In the genomic region with DNA sequence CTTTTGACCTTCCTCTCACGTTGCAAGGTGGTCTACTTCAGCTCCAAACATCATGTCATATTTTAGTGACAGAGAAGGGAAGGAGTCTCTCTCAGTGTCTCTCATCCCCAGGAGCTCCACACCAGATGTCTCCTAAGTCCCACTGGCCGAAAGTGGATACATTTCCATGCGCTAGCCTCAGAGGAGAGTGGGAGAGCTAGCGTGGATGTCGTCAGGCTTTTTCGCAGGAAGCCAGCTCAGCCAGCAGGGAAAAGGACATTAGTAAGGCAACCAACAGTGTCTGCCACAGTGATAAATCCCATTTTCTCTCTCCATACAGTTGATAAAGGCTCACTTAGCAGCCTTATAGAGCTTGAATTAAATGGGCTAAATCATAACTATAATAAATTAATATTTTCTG, we compare ENCODE assay signal across 12 cellular contexts.
DNase-seq lines count a peak whose midpoint lies in the region; ATAC-seq, FAIRE-seq and TF ChIP-seq lines count a peak whose summit lies in the region.
"Had no signal": no experiment of that assay in that cellular context is flagged by ENCODE, and none has a peak within 500 bp of the region (broad histone marks: within the 10 kb centered on the region; RNA-seq: fewer than 3 reads in every experiment).

No MANE protein-coding gene starts in this region.

- H3K27me3 Mint-ChIP-seq in nephron progenitor cell (ENCODE audit: low read depth, poor library complexity): peaks cover 6% of the 10 kb centered on the region

- peak overlapping the region; percentile 42 for H3K27ac Mint-ChIP-seq in nephron progenitor cell

- no peak for ATAC-seq in GM21723 (IDR thresholded peaks at IDR 0.05; ENCODE audit: unreplicated experiment)
- ATAC-seq: HCT116, K562 had no signal

- H3K4me1 Mint-ChIP-seq in nephron progenitor cell: no peaks in the 10 kb centered on the region

- in situ Hi-C loops in G401 (cut with HindIII; ENCODE audit: low sequenced_read_pairs): no loop called here

- peak; percentile 20 for FAIRE-seq in HTR-8/SVneo (lab: Jason Lieb, UNC)
- FAIRE-seq: K562 had no signal

- H3K36me3 Mint-ChIP-seq in nephron progenitor cell (ENCODE audit: low read depth): peaks cover 35% of the 10 kb centered on the region

- no peak overlapping the region for H3K4me3 Mint-ChIP-seq in nephron progenitor cell

- peaks cover 25% of the 10 kb centered on the region for H3K9me3 Mint-ChIP-seq in nephron progenitor cell

- TF ChIP-seq CTCF in coronary artery (IDR thresholded peaks at IDR 0.05) (no peak), nephron progenitor cell (IDR thresholded peaks at IDR 0.05) (no peak)

- peak; percentile 44 for DNase-seq in G401 (ENCODE audit: low spot score)
- DNase-seq in HTR-8/SVneo (ENCODE audit: insufficient read length, low spot score): no peak
- no peak for DNase-seq in coronary artery (ENCODE audit: low spot score)
- no peak for DNase-seq in nephron progenitor cell
- no peak for DNase-seq in NCI-H1105 treated with DMSO at 0.1 percent for 48 hours (lab: John Stamatoyannopoulos, UW)
- no peak for DNase-seq in NCI-H1092 (lab: John Stamatoyannopoulos, UW)
- no peak for DNase-seq in LoVo (ENCODE audit: low spot score)
- DNase-seq: NCI-H345, SIG-M5 had no signal

- H3K27ac ChIP-seq in coronary artery: peak overlapping the region; percentile 36 to 39

- H3K4me3 ChIP-seq in coronary artery: no peak overlapping the region
- H3K4me3 ChIP-seq: K562 had no signal
